21 cellular contexts compared by ENCODE assay signal in the genomic region with DNA sequence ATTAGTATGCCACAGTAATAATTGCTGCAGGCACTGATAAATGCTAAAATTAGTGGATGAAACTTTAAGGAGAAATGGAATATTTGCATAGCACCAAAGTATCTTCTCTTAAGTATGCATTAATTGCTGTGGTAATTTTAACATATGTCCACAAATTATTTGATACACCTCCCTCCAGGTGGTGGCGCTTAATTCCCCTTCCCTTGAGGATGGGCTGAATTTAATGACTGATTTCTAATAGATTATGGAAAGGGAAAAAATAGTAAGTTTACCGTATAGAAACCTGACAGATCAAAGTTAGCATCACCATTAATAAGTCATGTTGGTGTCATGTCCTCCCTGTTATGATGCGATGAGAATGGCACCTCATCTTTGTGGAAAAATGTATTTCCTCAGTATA.
"Had no signal": no experiment of that assay in that cellular context is flagged by ENCODE, and none has a peak within 500 bp of the region (broad histone marks: within the 10 kb centered on the region; RNA-seq: fewer than 3 reads in every experiment).

No MANE protein-coding gene starts in this region.

- DNase-seq: activated CD4-positive, alpha-beta T cell treated with anti-CD3 and anti-CD28 coated beads, Interleukin-2, amount 50 U/mL, for 1 hour; activated CD4-positive, CD25-positive, alpha-beta regulatory T cell treated with anti-CD3 and anti-CD28 coated beads, Interleukin-2, amount 50 U/mL, for 72 hours; activated CD8-positive, alpha-beta memory T cell treated with anti-CD3 and anti-CD28 coated beads, Interleukin-2, amount 50 U/mL, for 48 hours; activated naive CD4-positive, alpha-beta T cell; activated naive CD8-positive, alpha-beta T cell treated with anti-CD3 and anti-CD28 coated beads for 36 hours; activated T-cell treated with anti-CD3 and anti-CD28 coated beads, Interleukin-2, amount 50 U/mL, for 4 hours; heart left ventricle; left ventricle myocardium superior; retina; stimulated activated CD4-positive, alpha-beta T cell treated with anti-CD3 and anti-CD28 coated beads, Interleukin-2, amount 100 ng/mL, for 48 hours; stimulated activated naive CD4-positive, alpha-beta T cell treated with Interleukin-2 at 50 U/mL for 16 hours; upper lobe of right lung; WERI-Rb-1 had no signal

- H3K4me1 ChIP-seq: breast epithelium, heart left ventricle, upper lobe of right lung had no signal

- H3K4me1 Mint-ChIP-seq: activated naive CD8-positive, alpha-beta T cell treated with anti-CD3 and anti-CD28 coated beads for 36 hours; memory B cell had no signal

- H3K27ac Mint-ChIP-seq: activated naive CD8-positive, alpha-beta T cell treated with anti-CD3 and anti-CD28 coated beads for 36 hours; activated T-helper 2 cell treated with anti-CD3 and anti-CD28 coated beads, Interferon-gamma antibody, Interleukin-2, Interleukin-4, amounts not matched to agents 10 μg/mL and 5 μg/mL and 100 μg/mL, durations not matched to agents 14 hours and 24 hours and 36 hours; memory B cell; natural killer cell treated with Interleukin-12 subunit alpha and Interleukin-12 subunit beta and Interleukin-15 and Interleukin-18, amount 100 ng/mL, for 72 hours; progenitor cell of endocrine pancreas; T-helper 2 cell treated with Interferon-gamma antibody and Interleukin-4, amounts not matched to agents 5 μg/mL and 100 μg/mL, for 36 hours had no signal

- H3K9me3 ChIP-seq: breast epithelium, heart left ventricle, thoracic aorta, upper lobe of right lung had no signal

- H3K4me3 Mint-ChIP-seq: activated naive CD8-positive, alpha-beta T cell treated with anti-CD3 and anti-CD28 coated beads for 36 hours; activated T-cell treated with anti-CD3 and anti-CD28 coated beads, Interleukin-2, amount 50 U/mL, for 4 hours; memory B cell; natural killer cell treated with Interleukin-12 subunit alpha and Interleukin-12 subunit beta and Interleukin-15 and Interleukin-18, amount 100 ng/mL, for 72 hours; T-helper 2 cell treated with Interferon-gamma antibody and Interleukin-4, amounts not matched to agents 5 μg/mL and 100 μg/mL, for 36 hours had no signal

- H3K27me3 Mint-ChIP-seq: progenitor cell of endocrine pancreas had no signal

- H3K4me3 ChIP-seq: breast epithelium, coronary artery, heart left ventricle, thoracic aorta, upper lobe of right lung had no signal

- H3K27ac ChIP-seq: breast epithelium, coronary artery, heart left ventricle, thoracic aorta, upper lobe of right lung, WERI-Rb-1 had no signal

- H3K27me3 ChIP-seq: breast epithelium, heart left ventricle, upper lobe of right lung had no signal

- H3K36me3 ChIP-seq: breast epithelium, heart left ventricle, thoracic aorta, upper lobe of right lung, WERI-Rb-1 had no signal

- ATAC-seq: activated T-cell treated with anti-CD3 and anti-CD28 coated beads, Interleukin-2, amount 50 U/mL, for 4 hours; heart left ventricle; left ventricle myocardium superior; natural killer cell treated with Interleukin-12 subunit alpha and Interleukin-12 subunit beta and Interleukin-15 and Interleukin-18, amount 100 ng/mL, for 72 hours; upper lobe of right lung had no signal

- H3K9me3 Mint-ChIP-seq: activated naive CD8-positive, alpha-beta T cell treated with anti-CD3 and anti-CD28 coated beads for 36 hours; activated T-cell treated with anti-CD3 and anti-CD28 coated beads, Interleukin-2, amount 50 U/mL, for 4 hours; activated T-helper 2 cell treated with anti-CD3 and anti-CD28 coated beads, Interferon-gamma antibody, Interleukin-2, Interleukin-4, amounts not matched to agents 10 μg/mL and 5 μg/mL and 100 μg/mL, durations not matched to agents 14 hours and 24 hours and 36 hours; memory B cell; T-helper 2 cell treated with Interferon-gamma antibody and Interleukin-4, amounts not matched to agents 5 μg/mL and 100 μg/mL, for 36 hours had no signal

- H3K36me3 Mint-ChIP-seq: activated naive CD8-positive, alpha-beta T cell treated with anti-CD3 and anti-CD28 coated beads for 36 hours; memory B cell; natural killer cell treated with Interleukin-12 subunit alpha and Interleukin-12 subunit beta and Interleukin-15 and Interleukin-18, amount 100 ng/mL, for 72 hours had no signal
